ENCODE assay signal across 14 cellular contexts in genomic region chr6:39303425-39304153, GRCh38. TPM values are rescaled to one million over a fixed set of nuclear protein-coding genes. Genes with fewer than 3 reads are reported as not detected.
DNase-seq lines count a peak whose midpoint lies in the region; ATAC-seq and TF ChIP-seq lines count a peak whose summit lies in the region.
"Had no signal": no experiment of that assay in that cellular context is flagged by ENCODE, and none has a peak within 500 bp of the region (broad histone marks: within the 10 kb centered on the region; RNA-seq: fewer than 3 reads in every experiment).

No MANE protein-coding gene starts in this region.

- no peaks in the 10 kb centered on the region for H3K27me3 ChIP-seq in RWPE2 (ENCODE audit: insufficient read depth, poor library complexity, severe bottlenecking)
- H3K27me3 ChIP-seq: ovary, upper lobe of left lung had no signal

- no peaks in the 10 kb centered on the region for H3K36me3 Mint-ChIP-seq in activated naive CD8-positive, alpha-beta T cell treated with anti-CD3 and anti-CD28 coated beads, Interleukin-2, amount 10 ng/mL, durations not matched to agents 7 days and 5 days
- no peaks in the 10 kb centered on the region for H3K36me3 Mint-ChIP-seq in activated naive CD8-positive, alpha-beta T cell treated with anti-CD3 and anti-CD28 coated beads for 36 hours
- H3K36me3 Mint-ChIP-seq in type B pancreatic cell, result no peaks in the 10 kb centered on the region
- H3K36me3 Mint-ChIP-seq in activated CD4-positive, alpha-beta memory T cell treated with anti-CD3 and anti-CD28 coated beads, Interleukin-2, amount 10 ng/mL, durations not matched to agents 7 days and 5 days (ENCODE audit: low read depth), result no peaks in the 10 kb centered on the region
- H3K36me3 Mint-ChIP-seq: stimulated activated memory B cell treated with anti-CD40 and anti-IgM and Interleukin-4, amounts not matched to agents 10 μg/mL and 1 μg/mL and 100 μg/mL, for 72 hours had no signal

- no peak for DNase-seq in activated naive CD8-positive, alpha-beta T cell treated with anti-CD3 and anti-CD28 coated beads, Interleukin-2, amount 10 ng/mL, durations not matched to agents 7 days and 5 days
- no peak for DNase-seq in activated naive CD8-positive, alpha-beta T cell treated with anti-CD3 and anti-CD28 coated beads for 36 hours
- DNase-seq in RWPE2 (ENCODE audit: low spot score), result no peak
- DNase-seq in left colon, result no peak
- no peak for DNase-seq in type B pancreatic cell (ENCODE audit: extremely low spot score, unreplicated experiment)
- no peak for DNase-seq in KG1 (lab: John Stamatoyannopoulos, UW)
- no peak for DNase-seq in activated CD4-positive, alpha-beta memory T cell treated with anti-CD3 and anti-CD28 coated beads, Interleukin-2, amount 10 ng/mL, durations not matched to agents 7 days and 5 days

- no peak overlapping the region for H3K4me3 ChIP-seq in RWPE2 (ENCODE audit: severe bottlenecking)
- H3K4me3 ChIP-seq: ovary had no signal

- no peak overlapping the region for H3K27ac Mint-ChIP-seq in activated naive CD8-positive, alpha-beta T cell treated with anti-CD3 and anti-CD28 coated beads, Interleukin-2, amount 10 ng/mL, durations not matched to agents 7 days and 5 days
- no peak overlapping the region for H3K27ac Mint-ChIP-seq in activated naive CD8-positive, alpha-beta T cell treated with anti-CD3 and anti-CD28 coated beads for 36 hours
- no peak overlapping the region for H3K27ac Mint-ChIP-seq in type B pancreatic cell
- no peak overlapping the region for H3K27ac Mint-ChIP-seq in activated CD4-positive, alpha-beta memory T cell treated with anti-CD3 and anti-CD28 coated beads, Interleukin-2, amount 10 ng/mL, durations not matched to agents 7 days and 5 days
- H3K27ac Mint-ChIP-seq: stimulated activated memory B cell treated with anti-CD40 and anti-IgM and Interleukin-4, amounts not matched to agents 10 μg/mL and 1 μg/mL and 100 μg/mL, for 72 hours had no signal

- no peaks in the 10 kb centered on the region for H3K9me3 ChIP-seq in RWPE2 (ENCODE audit: severe bottlenecking)
- H3K9me3 ChIP-seq: ovary, upper lobe of left lung had no signal

- intact Hi-C loops in left colon (cut with DNase I, micrococcal nuclease), result loop anchor here (5.0 to 10.0 kb wide), 3 partner anchors 136 to 429 kb away; no protein-coding TSS in a partner anchor

- no peaks in the 10 kb centered on the region for H3K4me1 ChIP-seq in RWPE2 (ENCODE audit: insufficient read depth, poor library complexity, severe bottlenecking)

- POLR2A ChIA-PET in activated naive CD8-positive, alpha-beta T cell treated with anti-CD3 and anti-CD28 coated beads, Interleukin-2, amount 10 ng/mL, durations not matched to agents 7 days and 5 days (lab: Charles Lee), result interaction anchor here (1.0 to 1.7 kb wide), 2 partner anchors 75 to 137 kb away, joined by 5 to 7 read pairs; no protein-coding TSS in a partner anchor
- POLR2A ChIA-PET in activated CD4-positive, alpha-beta memory T cell treated with anti-CD3 and anti-CD28 coated beads, Interleukin-2, amount 10 ng/mL, durations not matched to agents 7 days and 5 days (lab: Charles Lee), result interaction anchor here (1.2 to 1.5 kb wide), 2 partner anchors 138 to 189 kb away, joined by 3 to 10 read pairs; partner anchors contain the start of gene SAYSD1

- H3K27ac ChIP-seq in RWPE2 (ENCODE audit: poor library complexity, severe bottlenecking), result no peak overlapping the region
- H3K27ac ChIP-seq: ovary, upper lobe of left lung had no signal

- H3K27me3 Mint-ChIP-seq in activated naive CD8-positive, alpha-beta T cell treated with anti-CD3 and anti-CD28 coated beads, Interleukin-2, amount 10 ng/mL, durations not matched to agents 7 days and 5 days, result no peaks in the 10 kb centered on the region
- no peaks in the 10 kb centered on the region for H3K27me3 Mint-ChIP-seq in activated naive CD8-positive, alpha-beta T cell treated with anti-CD3 and anti-CD28 coated beads for 36 hours
- H3K27me3 Mint-ChIP-seq in type B pancreatic cell, result peaks cover 18% of the 10 kb centered on the region
- no peaks in the 10 kb centered on the region for H3K27me3 Mint-ChIP-seq in activated CD4-positive, alpha-beta memory T cell treated with anti-CD3 and anti-CD28 coated beads, Interleukin-2, amount 10 ng/mL, durations not matched to agents 7 days and 5 days

- ATAC-seq in activated naive CD8-positive, alpha-beta T cell treated with anti-CD3 and anti-CD28 coated beads, Interleukin-2, amount 10 ng/mL, durations not matched to agents 7 days and 5 days (ENCODE audit: low read depth), result peak; percentile 12
- ATAC-seq in RWPE2 (ENCODE audit: low read depth) (no peak; the same call in 2 of the 3 replicates), left colon (peak; percentile 11), HG02938 (IDR thresholded peaks at IDR 0.05; ENCODE audit: unreplicated experiment) (no peak)

- CTCF ChIA-PET in activated CD4-positive, alpha-beta memory T cell treated with anti-CD3 and anti-CD28 coated beads, Interleukin-2, amount 10 ng/mL, durations not matched to agents 7 days and 5 days (lab: Charles Lee), result interaction anchor here (0.7 to 7.9 kb wide), 35 partner anchors 9 to 431 kb away, joined by 3 to 195 read pairs (median 4); partner anchors contain the start of genes KCNK5 and SAYSD1

- peaks cover 7% of the 10 kb centered on the region for H3K4me1 Mint-ChIP-seq in activated naive CD8-positive, alpha-beta T cell treated with anti-CD3 and anti-CD28 coated beads, Interleukin-2, amount 10 ng/mL, durations not matched to agents 7 days and 5 days
- H3K4me1 Mint-ChIP-seq in activated naive CD8-positive, alpha-beta T cell treated with anti-CD3 and anti-CD28 coated beads for 36 hours, result peaks cover 5% of the 10 kb centered on the region
- no peaks in the 10 kb centered on the region for H3K4me1 Mint-ChIP-seq in type B pancreatic cell (ENCODE audit: unreplicated experiment)
- H3K4me1 Mint-ChIP-seq in activated CD4-positive, alpha-beta memory T cell treated with anti-CD3 and anti-CD28 coated beads, Interleukin-2, amount 10 ng/mL, durations not matched to agents 7 days and 5 days, result peaks cover 9% of the 10 kb centered on the region
- H3K4me1 Mint-ChIP-seq: stimulated activated memory B cell treated with anti-CD40 and anti-IgM and Interleukin-4, amounts not matched to agents 10 μg/mL and 1 μg/mL and 100 μg/mL, for 72 hours had no signal

- H3K4me3 Mint-ChIP-seq in activated naive CD8-positive, alpha-beta T cell treated with anti-CD3 and anti-CD28 coated beads, Interleukin-2, amount 10 ng/mL, durations not matched to agents 7 days and 5 days, result peak overlapping the region; percentile 71
- no peak overlapping the region for H3K4me3 Mint-ChIP-seq in activated naive CD8-positive, alpha-beta T cell treated with anti-CD3 and anti-CD28 coated beads for 36 hours
- no peak overlapping the region for H3K4me3 Mint-ChIP-seq in type B pancreatic cell
- H3K4me3 Mint-ChIP-seq in activated CD4-positive, alpha-beta memory T cell treated with anti-CD3 and anti-CD28 coated beads, Interleukin-2, amount 10 ng/mL, durations not matched to agents 7 days and 5 days, result no peak overlapping the region

- TF ChIP-seq CTCF in RWPE2 (IDR thresholded peaks at IDR 0.05; ENCODE audit: poor library complexity, severe bottlenecking) (peak; percentile 68), type B pancreatic cell (conservative IDR thresholded peaks at IDR 0.05) (peak; percentile 13)

- H3K9me3 Mint-ChIP-seq in activated naive CD8-positive, alpha-beta T cell treated with anti-CD3 and anti-CD28 coated beads, Interleukin-2, amount 10 ng/mL, durations not matched to agents 7 days and 5 days, result no peaks in the 10 kb centered on the region
- H3K9me3 Mint-ChIP-seq in activated naive CD8-positive, alpha-beta T cell treated with anti-CD3 and anti-CD28 coated beads for 36 hours, result no peaks in the 10 kb centered on the region
- H3K9me3 Mint-ChIP-seq in type B pancreatic cell, result no peaks in the 10 kb centered on the region
- H3K9me3 Mint-ChIP-seq in activated CD4-positive, alpha-beta memory T cell treated with anti-CD3 and anti-CD28 coated beads, Interleukin-2, amount 10 ng/mL, durations not matched to agents 7 days and 5 days, result no peaks in the 10 kb centered on the region
- H3K9me3 Mint-ChIP-seq: stimulated activated memory B cell treated with anti-CD40 and anti-IgM and Interleukin-4, amounts not matched to agents 10 μg/mL and 1 μg/mL and 100 μg/mL, for 72 hours had no signal

- H3K36me3 ChIP-seq in RWPE2 (ENCODE audit: low read depth), result no peaks in the 10 kb centered on the region
- H3K36me3 ChIP-seq: ovary, upper lobe of left lung had no signal

RNA-seq across cellular contexts. Expression of gene KCNK17, which starts 10.6 kb away (rescaled TPM):
- total RNA-seq in activated naive CD8-positive, alpha-beta T cell treated with anti-CD3 and anti-CD28 coated beads, Interleukin-2, amount 10 ng/mL, durations not matched to agents 7 days and 5 days, result not detected
- total RNA-seq in activated naive CD8-positive, alpha-beta T cell treated with anti-CD3 and anti-CD28 coated beads for 36 hours, result not detected
- under 1 TPM; 0.14 to 0.18 TPM for total RNA-seq in left colon
- 9.9 and 18.6 TPM in 2 replicates for total RNA-seq in type B pancreatic cell (ENCODE audit: low replicate concordance)
- not detected for total RNA-seq in activated CD4-positive, alpha-beta memory T cell treated with anti-CD3 and anti-CD28 coated beads, Interleukin-2, amount 10 ng/mL, durations not matched to agents 7 days and 5 days
- total RNA-seq: epithelial cell of proximal tubule, G401, MCF 10A had no signal

RNA-seq across cellular contexts. Expression of gene KCNK16, which starts 18.9 kb away (rescaled TPM):
- total RNA-seq in activated naive CD8-positive, alpha-beta T cell treated with anti-CD3 and anti-CD28 coated beads, Interleukin-2, amount 10 ng/mL, durations not matched to agents 7 days and 5 days, result not detected
- total RNA-seq in activated naive CD8-positive, alpha-beta T cell treated with anti-CD3 and anti-CD28 coated beads for 36 hours, result not detected
- total RNA-seq in left colon (not detected), type B pancreatic cell (ENCODE audit: low replicate concordance) (22.6 and 41.1 TPM in 2 replicates)
- not detected for total RNA-seq in activated CD4-positive, alpha-beta memory T cell treated with anti-CD3 and anti-CD28 coated beads, Interleukin-2, amount 10 ng/mL, durations not matched to agents 7 days and 5 days
- total RNA-seq: epithelial cell of proximal tubule, G401, MCF 10A, ovary, upper lobe of left lung had no signal

Comparison
In these comparisons a context has a peak if more than half of its experiments do, and no peak if none do; other contexts are left out.
1. ATAC-seq: peak in activated naive CD8-positive, alpha-beta T cell treated with anti-CD3 and anti-CD28 coated beads, Interleukin-2, amount 10 ng/mL, durations not matched to agents 7 days and 5 days (single experiment) and left colon (single experiment); none in RWPE2 (single experiment) and HG02938 (single experiment).
2. RNA of gene KCNK16, which starts 18.9 kb away (total RNA-seq): 22.6 to 41.1 TPM in type B pancreatic cell; not detected in activated naive CD8-positive, alpha-beta T cell treated with anti-CD3 and anti-CD28 coated beads, Interleukin-2, amount 10 ng/mL, durations not matched to agents 7 days and 5 days, not detected in activated naive CD8-positive, alpha-beta T cell treated with anti-CD3 and anti-CD28 coated beads for 36 hours, not detected in left colon and not detected in activated CD4-positive, alpha-beta memory T cell treated with anti-CD3 and anti-CD28 coated beads, Interleukin-2, amount 10 ng/mL, durations not matched to agents 7 days and 5 days; every median in the first group is over 10 times any median in the second.